Comparison of ENCODE assay signal across 7 cellular contexts in genomic region chr15:51162865-51163762, GRCh38.
A peak's percentile ranks its signal among the peaks of the same experiment; 100 is the strongest.
DNase-seq lines count a peak whose midpoint lies in the region; ATAC-seq and TF ChIP-seq lines count a peak whose summit lies in the region.

No MANE protein-coding gene starts in this region.

- H3K4me3 ChIP-seq in GM12875 (ENCODE audit: low read depth, low read length): no peak overlapping the region

- peak; percentile 46 to 70 for DNase-seq in NCI-H446 (lab: John Stamatoyannopoulos, UW)
- DNase-seq in activated CD4-positive, alpha-beta T cell treated with anti-CD3 and anti-CD28 coated beads, Interleukin-2, amount 50 U/mL, for 48 hours: peak; percentile 64 to 73
- peak; percentile 36 for DNase-seq in effector CD4-positive, alpha-beta T cell
- DNase-seq in medulla oblongata (ENCODE audit: extremely low spot score): peak; percentile 92
- DNase-seq in stimulated activated CD8-positive, alpha-beta memory T cell treated with anti-CD3 and anti-CD28 coated beads, Interleukin-12 subunit alpha, Interleukin-12 subunit beta, amount 100 ng/mL, for 1 hour (ENCODE audit: low read depth): peak; percentile 32

- peak; percentile 81 for TF ChIP-seq CTCF in GM12875 (IDR thresholded peaks at IDR 0.05; ENCODE audit: borderline replicate concordance, insufficient read depth, low read depth, low read length)

- ATAC-seq in HG03108 (IDR thresholded peaks at IDR 0.05; ENCODE audit: unreplicated experiment): peak; percentile 73

Comparison
In these comparisons a context has a peak if more than half of its experiments do, and no peak if none do; other contexts are left out.
1. DNase-seq: peak in every context shown above with its lines; median percentile 92 in medulla oblongata; 68 in activated CD4-positive, alpha-beta T cell treated with anti-CD3 and anti-CD28 coated beads, Interleukin-2, amount 50 U/mL, for 48 hours; 58 in NCI-H446; 36 in effector CD4-positive, alpha-beta T cell; 32 in stimulated activated CD8-positive, alpha-beta memory T cell treated with anti-CD3 and anti-CD28 coated beads, Interleukin-12 subunit alpha, Interleukin-12 subunit beta, amount 100 ng/mL, for 1 hour.